In the genomic region with DNA sequence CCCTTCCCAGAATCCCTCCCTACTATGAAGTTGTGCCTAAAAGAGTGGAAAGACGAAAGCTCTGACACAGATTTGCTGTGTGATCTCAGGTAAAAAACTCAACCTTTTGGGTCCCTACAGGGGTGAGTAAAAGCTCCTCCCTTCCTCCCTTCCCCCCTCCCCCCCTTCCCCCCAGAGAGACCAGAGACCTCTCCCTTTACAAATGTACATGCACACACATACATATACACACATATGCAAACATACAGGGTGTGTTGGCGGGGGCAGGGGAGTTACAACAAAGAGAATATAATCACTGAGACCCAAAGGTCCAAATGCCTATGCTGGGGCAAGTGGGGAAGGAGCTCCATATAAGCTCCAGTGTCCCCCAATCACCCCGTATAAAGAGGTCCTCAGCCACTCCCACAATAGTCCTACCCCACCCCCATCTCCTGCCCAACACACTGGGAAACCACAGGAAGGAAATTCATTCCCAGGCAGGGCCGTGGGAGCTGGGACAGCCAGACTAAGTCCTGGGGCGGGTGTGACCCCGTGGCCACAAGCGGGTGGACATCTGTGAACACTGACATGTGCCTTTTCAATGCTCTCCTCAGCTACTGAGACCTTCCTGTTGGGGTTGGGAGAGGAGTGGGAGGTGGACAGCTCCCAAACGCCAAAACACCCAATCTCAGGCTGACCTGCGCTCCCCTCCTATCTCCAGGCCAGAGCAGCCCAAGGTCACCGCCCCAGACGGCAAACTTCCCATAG, we compare ENCODE assay signal across 8 cellular contexts. TPM values are rescaled to one million over a fixed set of nuclear protein-coding genes. Genes with fewer than 3 reads are reported as not detected.
DNase-seq lines count a peak whose midpoint lies in the region; ATAC-seq, FAIRE-seq and TF ChIP-seq lines count a peak whose summit lies in the region.

No MANE protein-coding gene starts in this region.

- H3K36me3 Mint-ChIP-seq in nephron progenitor cell (ENCODE audit: low read depth), result no peaks in the 10 kb centered on the region

- H3K27me3 ChIP-seq in RWPE2 (ENCODE audit: insufficient read depth, poor library complexity, severe bottlenecking), result no peaks in the 10 kb centered on the region
- no peaks in the 10 kb centered on the region for H3K27me3 ChIP-seq in esophagus (ENCODE audit: control insufficient read depth in 1 of 2, insufficient read depth in 2 of 2, low read length in 2 of 2)

- WGBS in esophagus, 2 donors, result 14 to 24% methylated on average over 11 of the region's 11 CpGs

- DNase-seq in GM12892 (ENCODE audit: insufficient read length) (no peak), RWPE2 (ENCODE audit: low spot score) (no peak), nephron progenitor cell (peak; percentile 31), hepatic stellate cell (ENCODE audit: low spot score) (no peak), NCI-H2081 treated with DMSO at 0.1 percent for 48 hours (lab: John Stamatoyannopoulos, UW) (no peak), NCI-H2029 (lab: John Stamatoyannopoulos, UW) (no peak)

- H3K4me3 Mint-ChIP-seq in nephron progenitor cell, result peak overlapping the region; percentile 90

- H3K4me3 ChIP-seq in RWPE2 (ENCODE audit: severe bottlenecking) (peak overlapping the region; percentile 98), esophagus (ENCODE audit: low read depth in 1 of 2, low read length in 2 of 2) (peak overlapping the region; percentile 79 to 92)

- peak overlapping the region; percentile 57 for H3K27ac Mint-ChIP-seq in nephron progenitor cell

- TF ChIP-seq CTCF in RWPE2 (IDR thresholded peaks at IDR 0.05; ENCODE audit: poor library complexity, severe bottlenecking) (no peak), nephron progenitor cell (IDR thresholded peaks at IDR 0.05) (no peak)

- 0 out of 2 replicates have a peak, but pooled peaks cover 7% of the 10 kb centered on the region for H3K36me3 ChIP-seq in RWPE2 (ENCODE audit: low read depth)
- H3K36me3 ChIP-seq in esophagus (ENCODE audit: control insufficient read depth in 2 of 2, insufficient read depth in 2 of 2, low read length in 1 of 2), result peaks cover 0 to 4% of the 10 kb centered on the region in 2 donors

- H3K4me1 Mint-ChIP-seq in nephron progenitor cell, result peaks cover 79% of the 10 kb centered on the region

- H3K27me3 Mint-ChIP-seq in nephron progenitor cell (ENCODE audit: low read depth, poor library complexity), result no peaks in the 10 kb centered on the region

- peak overlapping the region; percentile 96 for H3K27ac ChIP-seq in RWPE2 (ENCODE audit: poor library complexity, severe bottlenecking)
- peak overlapping the region; percentile 79 to 93 for H3K27ac ChIP-seq in esophagus (ENCODE audit: low read depth in 2 of 2, low read length in 1 of 2)

- no peak for ATAC-seq in RWPE2 (ENCODE audit: low read depth)
- ATAC-seq in GM21825 (IDR thresholded peaks at IDR 0.05; ENCODE audit: unreplicated experiment), result no peak

- FAIRE-seq in GM12892 (lab: Jason Lieb, UNC), result peak; percentile 57

- H3K9me3 Mint-ChIP-seq in nephron progenitor cell, result no peaks in the 10 kb centered on the region

- H3K4me1 ChIP-seq in RWPE2 (ENCODE audit: insufficient read depth, poor library complexity, severe bottlenecking), result peaks cover 39% of the 10 kb centered on the region
- peaks cover 4 to 43% of the 10 kb centered on the region in 2 donors for H3K4me1 ChIP-seq in esophagus (ENCODE audit: control insufficient read depth in 2 of 2, insufficient read depth in 2 of 2, low read length in 1 of 2)

- no peak for TF ChIP-seq POLR2A in GM12892 (IDR thresholded peaks at IDR 0.05; ENCODE audit: low read depth, low read length)

- H3K9me3 ChIP-seq in RWPE2 (ENCODE audit: severe bottlenecking) (no peaks in the 10 kb centered on the region), esophagus (ENCODE audit: control insufficient read depth in 2 of 2, insufficient read depth in 1 of 2, low read depth in 1 of 2, low read length in 1 of 2) (no peaks in the 10 kb centered on the region)

RNA-seq across cellular contexts. Expression of a gene that starts 2.0 kb away (rescaled TPM):
- 14.6 TPM for polyA plus RNA-seq in GM12892 (2012; ENCODE audit: missing spikeins)
- 10 to 100 TPM in 1 of 2 donors, 1 to 10 TPM in 1; 8.5 to 13.5 TPM for polyA plus RNA-seq in esophagus
